In the genomic region with DNA sequence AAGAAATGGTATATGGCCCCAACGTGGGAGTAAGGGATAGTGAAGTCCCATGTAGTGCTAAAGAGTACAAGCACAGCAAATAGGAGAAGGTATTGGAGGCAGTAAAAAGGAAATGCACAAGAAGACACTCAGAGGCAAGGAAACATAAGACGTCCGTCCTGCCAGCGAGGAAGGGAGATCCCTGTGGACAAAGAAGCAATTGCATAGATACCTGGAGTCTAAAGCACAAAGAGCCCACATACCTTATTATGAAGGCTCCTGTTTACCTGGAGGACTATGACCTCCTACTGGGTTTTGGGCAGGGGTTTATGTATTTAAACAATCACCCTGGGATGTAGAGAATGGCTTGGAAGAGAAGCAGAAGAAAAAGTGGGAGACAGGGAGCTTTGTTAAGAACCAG, we compare ENCODE assay signal across 2 cellular contexts.
TF ChIP-seq lines count a peak whose summit lies in the region.

No MANE protein-coding gene starts in this region.

TF ChIP-seq in HCT116, 20 proteins besides CTCF, POLR2A, EP300 and RAD21:
- TF ChIP-seq, protein P1, sequence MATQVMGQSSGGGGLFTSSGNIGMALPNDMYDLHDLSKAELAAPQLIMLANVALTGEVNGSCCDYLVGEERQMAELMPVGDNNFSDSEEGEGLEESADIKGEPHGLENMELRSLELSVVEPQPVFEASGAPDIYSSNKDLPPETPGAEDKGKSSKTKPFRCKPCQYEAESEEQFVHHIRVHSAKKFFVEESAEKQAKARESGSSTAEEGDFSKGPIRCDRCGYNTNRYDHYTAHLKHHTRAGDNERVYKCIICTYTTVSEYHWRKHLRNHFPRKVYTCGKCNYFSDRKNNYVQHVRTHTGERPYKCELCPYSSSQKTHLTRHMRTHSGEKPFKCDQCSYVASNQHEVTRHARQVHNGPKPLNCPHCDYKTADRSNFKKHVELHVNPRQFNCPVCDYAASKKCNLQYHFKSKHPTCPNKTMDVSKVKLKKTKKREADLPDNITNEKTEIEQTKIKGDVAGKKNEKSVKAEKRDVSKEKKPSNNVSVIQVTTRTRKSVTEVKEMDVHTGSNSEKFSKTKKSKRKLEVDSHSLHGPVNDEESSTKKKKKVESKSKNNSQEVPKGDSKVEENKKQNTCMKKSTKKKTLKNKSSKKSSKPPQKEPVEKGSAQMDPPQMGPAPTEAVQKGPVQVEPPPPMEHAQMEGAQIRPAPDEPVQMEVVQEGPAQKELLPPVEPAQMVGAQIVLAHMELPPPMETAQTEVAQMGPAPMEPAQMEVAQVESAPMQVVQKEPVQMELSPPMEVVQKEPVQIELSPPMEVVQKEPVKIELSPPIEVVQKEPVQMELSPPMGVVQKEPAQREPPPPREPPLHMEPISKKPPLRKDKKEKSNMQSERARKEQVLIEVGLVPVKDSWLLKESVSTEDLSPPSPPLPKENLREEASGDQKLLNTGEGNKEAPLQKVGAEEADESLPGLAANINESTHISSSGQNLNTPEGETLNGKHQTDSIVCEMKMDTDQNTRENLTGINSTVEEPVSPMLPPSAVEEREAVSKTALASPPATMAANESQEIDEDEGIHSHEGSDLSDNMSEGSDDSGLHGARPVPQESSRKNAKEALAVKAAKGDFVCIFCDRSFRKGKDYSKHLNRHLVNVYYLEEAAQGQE (IDR thresholded peaks at IDR 0.05; ENCODE audit: low read depth): no peak
- TF ChIP-seq, protein P2, sequence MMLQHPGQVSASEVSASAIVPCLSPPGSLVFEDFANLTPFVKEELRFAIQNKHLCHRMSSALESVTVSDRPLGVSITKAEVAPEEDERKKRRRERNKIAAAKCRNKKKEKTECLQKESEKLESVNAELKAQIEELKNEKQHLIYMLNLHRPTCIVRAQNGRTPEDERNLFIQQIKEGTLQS (IDR thresholded peaks at IDR 0.05): no peak
- TF ChIP-seq SP1 (IDR thresholded peaks at IDR 0.05; ENCODE audit: low read depth): no peak
- TF ChIP-seq ZFX (IDR thresholded peaks at IDR 0.05): no peak
- TF ChIP-seq ZNF274 (IDR thresholded peaks at IDR 0.05; ENCODE audit: low read depth, low read length): no peak
- no peak for TF ChIP-seq SRF (IDR thresholded peaks at IDR 0.05; ENCODE audit: low read depth)

TF ChIP-seq in SK-N-SH, 30 proteins besides CTCF, POLR2A, EP300 and RAD21 (continued from another document):
- TF ChIP-seq, protein P1 (IDR thresholded peaks at IDR 0.05; ENCODE audit: low read depth, low read length): no peak
- TF ChIP-seq FOXJ3 (CRISPR knock-in tag; IDR thresholded peaks at IDR 0.05) (no peak), TEAD4 (IDR thresholded peaks at IDR 0.05; ENCODE audit: borderline replicate concordance, insufficient read depth) (no peak)
